Comparison of ENCODE assay signal across 9 cellular contexts in the genomic region with DNA sequence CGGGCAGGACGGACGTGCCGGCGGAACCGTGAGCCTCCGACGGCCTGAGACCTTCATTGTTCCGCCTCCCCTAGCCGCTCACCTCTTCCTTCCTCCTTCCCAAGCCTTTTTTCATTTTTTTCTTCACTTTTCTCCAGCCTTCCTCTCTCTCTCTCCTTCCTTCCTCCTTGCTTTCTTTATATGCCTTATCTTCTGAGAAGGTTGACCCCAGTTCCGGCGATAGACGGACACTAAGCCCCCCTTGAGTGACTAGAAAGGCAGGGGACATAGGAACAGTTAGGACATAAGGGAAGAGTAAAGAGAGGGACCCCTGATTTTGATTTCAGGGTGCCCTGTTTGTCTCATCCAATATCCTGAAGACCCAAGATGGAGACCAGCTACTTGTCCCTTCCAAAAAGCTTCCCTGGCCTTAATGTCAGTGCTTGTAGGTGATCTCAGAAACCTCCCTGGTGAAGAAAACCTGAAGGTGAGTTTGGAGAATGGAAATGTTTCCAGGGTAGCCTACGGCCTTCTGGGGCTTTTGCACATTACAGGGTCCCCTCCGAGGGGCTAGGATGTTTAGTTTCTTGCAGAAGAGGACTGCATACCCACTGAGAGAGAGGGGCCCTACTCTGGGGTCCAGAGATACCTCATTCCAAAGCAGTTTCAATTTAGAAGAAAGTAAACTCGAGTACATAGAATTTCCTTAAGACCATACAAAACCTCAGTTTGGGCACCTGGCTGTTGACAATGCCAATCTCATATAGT. TPM values are rescaled to one million over a fixed set of nuclear protein-coding genes. Genes with fewer than 3 reads are reported as not detected.
DNase-seq lines count a peak whose midpoint lies in the region; ATAC-seq, FAIRE-seq and TF ChIP-seq lines count a peak whose summit lies in the region.
"Had no signal": no experiment of that assay in that cellular context is flagged by ENCODE, and none has a peak within 500 bp of the region (broad histone marks: within the 10 kb centered on the region; RNA-seq: fewer than 3 reads in every experiment).

No MANE protein-coding gene starts in this region.

- H3K23ac ChIP-seq in H1 (ENCODE audit: insufficient read length) = no peak overlapping the region

- H3K4me3 ChIP-seq in OCI-LY3 (ENCODE audit: low read length) (peak overlapping the region; percentile 78), H1 (ENCODE audit: extremely low read depth in 1 of 4, insufficient read depth in 2 of 4, low read depth in 3 of 4, low read length in 4 of 4) (peak overlapping the region; percentile 70 to 92 (median 88); a peak in 5 of 8 replicates), neutrophil (ENCODE audit: low read depth in 1 of 2, low read length in 1 of 2) (peak overlapping the region; percentile 92 to 100)

- in situ Hi-C loops in KBM-7 (cut with MboI; ENCODE audit: low pct_unique_long_range_greater_than_20kb, low sequenced_read_pairs) = loop anchor here (25.0 kb wide), 2 partner anchors 321 to 546 kb away; no protein-coding TSS in a partner anchor

- H3K14ac ChIP-seq in H1 (ENCODE audit: insufficient read length) = no peak overlapping the region

- ATAC-seq in GM19397 (IDR thresholded peaks at IDR 0.05; ENCODE audit: unreplicated experiment) = no peak
- ATAC-seq in GM18517 (IDR thresholded peaks at IDR 0.05; ENCODE audit: unreplicated experiment) = no peak

- POLR2A ChIA-PET in H1 (lab: Charles Lee; ENCODE audit: partially characterized antibody) = interaction anchor here (0.6 to 10.6 kb wide), 16 partner anchors 7 to 552 kb away, joined by 3 to 156 read pairs (median 4); a partner anchor contains a TSS

- peaks cover 12% of the 10 kb centered on the region for H3K36me3 ChIP-seq in OCI-LY3 (replicated peaks; ENCODE audit: low read depth, low read length)
- H3K36me3 ChIP-seq in H1 (ENCODE audit: control insufficient read depth in 2 of 4, insufficient read depth in 4 of 4, low read length in 3 of 4) = peaks cover 0 to 17% (median 8%) of the 10 kb centered on the region in 4 experiments; a peak in 3 of 8 replicates
- peaks cover 18% of the 10 kb centered on the region for H3K36me3 ChIP-seq in neutrophil

- 0 out of 2 replicates have a peak overlapping the region, but pooled peaks have one; percentile 73 for H2BK15ac ChIP-seq in H1 (ENCODE audit: low read length)

- peak overlapping the region; percentile 89 for H4K91ac ChIP-seq in H1 (replicated peaks; ENCODE audit: insufficient read length, low read length)

- H4K20me1 ChIP-seq in OCI-LY3 (ENCODE audit: insufficient read depth, low read length) = no peaks in the 10 kb centered on the region
- H4K20me1 ChIP-seq in H1 (replicated peaks in 1 of 2; ENCODE audit: control insufficient read depth in 1 of 2, insufficient read depth in 2 of 2, low read length in 2 of 2) = peaks cover 6 to 9% of the 10 kb centered on the region in 2 experiments

- H3K27me3 ChIP-seq in OCI-LY3 (ENCODE audit: low read depth, low read length) (peaks cover 65% of the 10 kb centered on the region), H1 (replicated peaks in 1 of 4; ENCODE audit: control insufficient read depth in 3 of 4, extremely low read depth in 1 of 4, insufficient read depth in 3 of 4, low read length in 3 of 4) (peaks cover 0 to 29% (median 3%) of the 10 kb centered on the region in 4 experiments; a peak in 4 of 7 replicates), neutrophil (peaks cover 41% of the 10 kb centered on the region)

- peak overlapping the region; percentile 96 for H2BK12ac ChIP-seq in H1 (ENCODE audit: low read depth, low read length)

- H3K9me3 ChIP-seq in OCI-LY3 (ENCODE audit: insufficient read depth, low read length) (0 out of 2 replicates have a peak, but pooled peaks cover 4% of the 10 kb centered on the region), H1 (ENCODE audit: insufficient read depth in 2 of 2, low read depth in 1 of 2, low read length in 1 of 2) (no peaks in the 10 kb centered on the region), neutrophil (no peaks in the 10 kb centered on the region)

- TF ChIP-seq POLR2A in H1 (IDR thresholded peaks at IDR 0.05; ENCODE audit: control extremely low read depth in 1 of 2, low read depth in 2 of 2, low read length in 2 of 2) = peak in 1 of 2 experiments; percentile 73; a peak in 1 of 3 replicates

- no peak for FAIRE-seq in H1 (lab: Jason Lieb, UNC)
- FAIRE-seq: colon had no signal

- 28% methylated on average over 16 of the region's 16 CpGs; no CpG with 5 or more reads in 1 of the 2 experiments for WGBS in H1 (ENCODE audit: extremely low coverage in 1 of 2, insufficient coverage in 1 of 2, insufficient read length in 1 of 2, insufficient replicate concordance in 2 of 2, low coverage in 1 of 2, low lambda C conversion rate in 2 of 2, missing lambda C conversion rate in 1 of 2), 2 experiments

- TF ChIP-seq RAD21 in H1 (IDR thresholded peaks at IDR 0.05 in 1 of 2, conservative IDR thresholded peaks at IDR 0.05 in 1 of 2; ENCODE audit: low read depth in 2 of 2, low read length in 2 of 2) = no peak

- 0 out of 2 replicates have a peak overlapping the region, but pooled peaks have one; percentile 57 for H2AK5ac ChIP-seq in H1 (ENCODE audit: low read depth, low read length)

- H3K4ac ChIP-seq in H1 (replicated peaks; ENCODE audit: insufficient read length, low read depth, low read length) = peak overlapping the region; percentile 88

- no peaks in the 10 kb centered on the region for H3K79me2 ChIP-seq in OCI-LY3 (ENCODE audit: low read length)
- H3K79me2 ChIP-seq in H1 (ENCODE audit: control insufficient read depth in 1 of 2, insufficient read depth in 2 of 2, low read length in 2 of 2) = peaks cover 0 to 27% of the 10 kb centered on the region in 2 experiments; a peak in 3 of 4 replicates

- H3K4me2 ChIP-seq in OCI-LY3 (ENCODE audit: low read length) = peak overlapping the region; percentile 93
- H3K4me2 ChIP-seq in H1 (ENCODE audit: insufficient read depth in 1 of 2, low read depth in 2 of 2, low read length in 2 of 2) = peak overlapping the region; percentile 87 to 100

- H2BK120ac ChIP-seq in H1 (replicated peaks; ENCODE audit: low read depth, low read length) = peak overlapping the region; percentile 80

- H3K79me1 ChIP-seq in H1 (ENCODE audit: low read depth, low read length) = no peaks in the 10 kb centered on the region

- CTCF ChIA-PET in H1 (lab: Charles Lee; ENCODE audit: partially characterized antibody) = interaction anchor here (0.7 to 10.0 kb wide), 19 partner anchors 8 to 336 kb away, joined by 3 to 97 read pairs (median 4); no protein-coding TSS in a partner anchor

- H2AFZ ChIP-seq in OCI-LY3 (ENCODE audit: low read depth, low read length) (peak overlapping the region; percentile 85), H1 (ENCODE audit: low read length) (no peak overlapping the region)

- peak overlapping the region; percentile 26 for H2BK20ac ChIP-seq in H1 (ENCODE audit: low read length)

- H3K27ac ChIP-seq in OCI-LY3 (ENCODE audit: low read length) = peak overlapping the region; percentile 66
- H3K27ac ChIP-seq in H1 (ENCODE audit: low read depth, low read length) = peak overlapping the region; percentile 34; the same call in 1 of the 2 replicates
- peak overlapping the region; percentile 24 for H3K27ac ChIP-seq in neutrophil

- peak overlapping the region; percentile 35 for H3K56ac ChIP-seq in H1 (replicated peaks; ENCODE audit: insufficient read length, low read depth, low read length)

- DNase-seq in EL (peak; percentile 46), H1 (ENCODE audit: low read depth in 1 of 2, low spot score in 2 of 2) (no peak), hepatic stellate cell (ENCODE audit: low spot score) (no peak), KBM-7 (no peak)

- H3K23me2 ChIP-seq in H1 (ENCODE audit: low read depth, low read length) = peaks cover 25% of the 10 kb centered on the region

- H4K5ac ChIP-seq in H1 (ENCODE audit: insufficient read length, low read depth, low read length) = peak overlapping the region; percentile 1

- no peak for TF ChIP-seq CTCF in OCI-LY3 (IDR thresholded peaks at IDR 0.05; ENCODE audit: low read depth, low read length)
- TF ChIP-seq CTCF in H1 (IDR thresholded peaks at IDR 0.05; ENCODE audit: control extremely low read depth in 1 of 3, insufficient read depth in 1 of 3, low read depth in 1 of 3, low read length in 3 of 3) = no peak
- no peak for TF ChIP-seq CTCF in neutrophil (IDR thresholded peaks at IDR 0.05)

- peak overlapping the region; percentile 61; the same call in 1 of the 2 replicates for H2BK5ac ChIP-seq in H1 (ENCODE audit: low read depth, low read length)

- H3K9ac ChIP-seq in OCI-LY3 (ENCODE audit: low read length) = peak overlapping the region; percentile 70
- H3K9ac ChIP-seq in H1 (replicated peaks in 1 of 4; ENCODE audit: extremely low read depth in 1 of 4, low read depth in 3 of 4, low read length in 3 of 4) = peak overlapping the region in 2 of 4 experiments; percentile 40 to 44; a peak in 3 of 7 replicates

- no peak for TF ChIP-seq EP300 in H1 (IDR thresholded peaks at IDR 0.05; ENCODE audit: borderline replicate concordance in 1 of 2, low read depth in 2 of 2, low read length in 2 of 2)

- H3K4me1 ChIP-seq in OCI-LY3 (ENCODE audit: low read length) = peaks cover 46% of the 10 kb centered on the region
- peaks cover 6 to 22% (median 7%) of the 10 kb centered on the region in 4 experiments for H3K4me1 ChIP-seq in H1 (replicated peaks in 1 of 4; ENCODE audit: control insufficient read depth in 3 of 4, insufficient read depth in 4 of 4, low read length in 3 of 4)
- peaks cover 30 to 32% of the 10 kb centered on the region in 2 experiments for H3K4me1 ChIP-seq in neutrophil (ENCODE audit: control insufficient read depth in 1 of 2, insufficient read depth in 1 of 2, low read depth in 1 of 2, low read length in 1 of 2)

- no peak overlapping the region for H4K8ac ChIP-seq in H1 (ENCODE audit: extremely low read depth, insufficient read depth, low read length)

- peak overlapping the region; percentile 88 for H3K18ac ChIP-seq in H1 (ENCODE audit: extremely low read depth, low read length)

RNA-seq across cellular contexts. Expression of a gene that starts 3.5 kb away (rescaled TPM):
- 92.2 and 94.1 TPM in 2 replicates for total RNA-seq in H1 (2021; fragmentation: NEBNext Ultra II Directional; extraction: Animal tissue kit (Norgen Biotek cat#: 25700))
- 95.6 and 169 TPM in 2 replicates for polyA plus RNA-seq in H1 (2011; rRNA removed)
- 168 TPM for polyA plus RNA-seq in H1 (2011; cell fraction: cytosol; rRNA removed)
- polyA plus RNA-seq in H1 (2011; cell fraction: nucleus; rRNA removed) = 272 TPM
- polyA plus RNA-seq in H1 (2012, experiment 1 of 2) = 123 to 199 TPM (median 136 TPM) in 4 replicates
- 86.1 TPM for polyA plus RNA-seq in H1 (2012, experiment 2 of 2)
- polyA plus RNA-seq in H1 (2013, experiment 1 of 2) = 89.5 TPM
- polyA plus RNA-seq in H1 (2013, experiment 2 of 2) = 118 TPM
- polyA minus RNA-seq in H1 (2011; rRNA and poly(A)+ RNA removed) = 88.1 and 122 TPM in 2 replicates
- polyA minus RNA-seq in H1 (2011; cell fraction: cytosol; rRNA and poly(A)+ RNA removed) = 66.8 TPM
- 175 TPM for polyA minus RNA-seq in H1 (2011; cell fraction: nucleus; rRNA and poly(A)+ RNA removed)

RNA-seq across cellular contexts. Expression of a gene that starts 14.4 kb away (rescaled TPM):
- total RNA-seq in H1 (2021; fragmentation: NEBNext Ultra II Directional; extraction: Animal tissue kit (Norgen Biotek cat#: 25700)) = 50.5 and 54.1 TPM in 2 replicates
- 23.4 and 36.7 TPM in 2 replicates for polyA plus RNA-seq in H1 (2011; rRNA removed)
- 37.3 TPM for polyA plus RNA-seq in H1 (2011; cell fraction: cytosol; rRNA removed)
- 36.1 TPM for polyA plus RNA-seq in H1 (2011; cell fraction: nucleus; rRNA removed)
- polyA plus RNA-seq in H1 (2012, experiment 1 of 2) = 33.3 to 38.8 TPM (median 37.1 TPM) in 4 replicates
- 3.4 TPM for polyA plus RNA-seq in H1 (2012, experiment 2 of 2)
- polyA plus RNA-seq in H1 (2013, experiment 1 of 2) = 15.9 TPM
- polyA plus RNA-seq in H1 (2013, experiment 2 of 2) = 18.9 TPM
- polyA minus RNA-seq in H1 (2011; rRNA and poly(A)+ RNA removed) = 116 and 173 TPM in 2 replicates
- polyA minus RNA-seq in H1 (2011; cell fraction: cytosol; rRNA and poly(A)+ RNA removed) = 44.3 TPM
- 129 TPM for polyA minus RNA-seq in H1 (2011; cell fraction: nucleus; rRNA and poly(A)+ RNA removed)
